Comparison of ENCODE assay signal across 1 cellular context in the genomic region with DNA sequence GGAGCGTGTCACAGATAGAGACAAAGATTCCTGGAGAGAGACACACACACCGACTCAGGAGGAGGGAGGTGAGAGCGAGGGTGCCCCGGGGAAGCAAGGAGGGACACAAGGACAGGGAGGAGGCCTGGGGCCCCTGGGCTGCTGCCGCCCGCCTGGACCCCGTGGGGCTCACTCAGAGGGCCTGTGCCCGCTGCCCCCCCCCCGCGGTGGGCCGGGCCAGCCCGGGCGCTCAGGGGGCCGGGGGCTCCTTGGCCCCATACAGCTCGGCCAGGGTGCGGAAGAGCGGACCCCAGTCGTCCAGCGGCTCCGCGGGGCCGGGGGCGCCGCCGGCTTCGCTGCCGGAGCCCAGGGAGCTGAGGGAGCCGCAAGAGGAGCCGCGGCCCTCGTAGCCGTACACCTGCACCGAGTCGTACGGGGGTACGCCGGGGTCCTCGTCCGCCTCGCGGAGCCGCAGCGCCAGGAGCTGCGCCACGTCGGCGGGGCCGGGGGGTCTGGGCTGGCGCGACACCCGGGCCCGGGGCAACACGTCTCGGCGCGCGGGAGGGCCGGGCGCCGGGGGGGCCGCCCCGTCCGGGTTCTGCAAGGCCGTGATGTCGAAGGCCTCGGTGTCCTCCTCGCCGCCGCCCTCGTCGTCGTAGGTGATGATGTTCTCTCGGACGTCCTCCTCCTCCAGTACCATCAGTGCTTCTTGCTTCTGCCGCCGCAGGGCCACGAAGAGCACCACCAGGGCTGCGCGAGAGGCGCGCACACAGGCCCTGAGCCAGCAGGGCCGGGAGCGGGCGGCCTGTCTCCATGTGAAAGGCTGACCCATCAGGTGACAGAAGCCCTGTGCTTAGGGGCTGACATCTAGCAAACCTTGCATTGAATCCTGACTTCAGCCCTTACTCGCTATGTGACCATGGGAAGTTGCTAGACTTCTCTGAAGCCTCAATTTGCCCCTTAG.
TF ChIP-seq lines count a peak whose summit lies in the region.

No MANE protein-coding gene starts in this region.

TF ChIP-seq in H1, 55 proteins besides CTCF, POLR2A, EP300 and RAD21:
- no peak for TF ChIP-seq CBX5 (IDR thresholded peaks at IDR 0.05; ENCODE audit: low read depth, low read length)
